ENCODE assay signal across 12 cellular contexts in genomic region chr12:46343122-46343852, GRCh38. TPM values are rescaled to one million over a fixed set of nuclear protein-coding genes. Genes with fewer than 3 reads are reported as not detected.
DNase-seq lines count a peak whose midpoint lies in the region; ATAC-seq and TF ChIP-seq lines count a peak whose summit lies in the region.
"Had no signal": no experiment of that assay in that cellular context is flagged by ENCODE, and none has a peak within 500 bp of the region (broad histone marks: within the 10 kb centered on the region; RNA-seq: fewer than 3 reads in every experiment).

No MANE protein-coding gene starts in this region.

- TF ChIP-seq POLR2A in Peyer's patch (IDR thresholded peaks at IDR 0.05): no peak

- H3K4me1 Mint-ChIP-seq in T-helper 17 cell: peaks cover 5% of the 10 kb centered on the region

- DNase-seq in T-helper 17 cell (no peak), left lobe of liver (ENCODE audit: low spot score) (no peak), thoracic aorta (ENCODE audit: low spot score) (no peak), Peyer's patch (no peak), dorsolateral prefrontal cortex (no peak)
- DNase-seq: NCI-H187; stimulated activated CD4-positive, alpha-beta T cell treated with anti-CD3 and anti-CD28 coated beads, Interleukin-1b, Interleukin-23, amount 100 ng/mL, for 48 hours; stimulated activated naive CD4-positive, alpha-beta T cell treated with Interleukin-2 at 50 U/mL for 16 hours had no signal

- H3K9me3 ChIP-seq in T-helper 17 cell (ENCODE audit: control insufficient read depth, low read length, poor library complexity, severe bottlenecking): no peaks in the 10 kb centered on the region
- no peaks in the 10 kb centered on the region for H3K9me3 ChIP-seq in thoracic aorta
- no peaks in the 10 kb centered on the region for H3K9me3 ChIP-seq in Peyer's patch

- intact Hi-C loops in dorsolateral prefrontal cortex (cut with DNase I): loop anchor here (10.0 kb wide), 2 partner anchors 322 to 592 kb away; no protein-coding TSS in a partner anchor

- TF ChIP-seq CTCF in thoracic aorta (IDR thresholded peaks at IDR 0.05) (no peak), Peyer's patch (IDR thresholded peaks at IDR 0.05) (no peak), dorsolateral prefrontal cortex (IDR thresholded peaks at IDR 0.05 in 54 of 56, conservative IDR thresholded peaks at IDR 0.05 in 2 of 56; ENCODE audit: low read depth in 1 of 56, partially characterized antibody in 56 of 56) (no peak)

- H3K36me3 ChIP-seq in thoracic aorta (no peaks in the 10 kb centered on the region), Peyer's patch (no peaks in the 10 kb centered on the region)

- no peak overlapping the region for H3K4me3 Mint-ChIP-seq in T-helper 17 cell
- H3K4me3 Mint-ChIP-seq: natural killer cell treated with Interleukin-12 subunit alpha and Interleukin-12 subunit beta and Interleukin-15 and Interleukin-18, amount 100 ng/mL, for 72 hours; type B pancreatic cell had no signal

- ATAC-seq in HG03378 (IDR thresholded peaks at IDR 0.05; ENCODE audit: unreplicated experiment) (peak; percentile 11), T-helper 17 cell (no peak), left lobe of liver (peak; percentile 34), thoracic aorta (ENCODE audit: insufficient number of reproducible peaks, low FRiP score, low read depth) (no peak), HG02678 (IDR thresholded peaks at IDR 0.05; ENCODE audit: unreplicated experiment) (no peak)

- peaks cover 0 to 12% of the 10 kb centered on the region in 2 donors for H3K4me1 ChIP-seq in thoracic aorta (ENCODE audit: control insufficient read depth in 1 of 2, low read depth in 2 of 2)
- H3K4me1 ChIP-seq in Peyer's patch: no peaks in the 10 kb centered on the region

- peak overlapping the region; percentile 16 for H3K27ac Mint-ChIP-seq in T-helper 17 cell
- H3K27ac Mint-ChIP-seq: type B pancreatic cell had no signal

- H3K27me3 ChIP-seq in thoracic aorta (replicated peaks; ENCODE audit: insufficient read depth): no peaks in the 10 kb centered on the region
- no peaks in the 10 kb centered on the region for H3K27me3 ChIP-seq in Peyer's patch
- H3K27me3 ChIP-seq in dorsolateral prefrontal cortex: no peaks in the 10 kb centered on the region

- H3K27ac ChIP-seq in thoracic aorta: peak overlapping the region; percentile 18 to 32
- H3K27ac ChIP-seq in Peyer's patch: no peak overlapping the region
- no peak overlapping the region for H3K27ac ChIP-seq in dorsolateral prefrontal cortex

- H3K36me3 Mint-ChIP-seq in T-helper 17 cell (ENCODE audit: low read depth): peaks cover 8% of the 10 kb centered on the region
- H3K36me3 Mint-ChIP-seq: natural killer cell treated with Interleukin-12 subunit alpha and Interleukin-12 subunit beta and Interleukin-15 and Interleukin-18, amount 100 ng/mL, for 72 hours; type B pancreatic cell had no signal

- no peak overlapping the region for H3K4me3 ChIP-seq in thoracic aorta
- no peak overlapping the region for H3K4me3 ChIP-seq in Peyer's patch
- no peak overlapping the region for H3K4me3 ChIP-seq in dorsolateral prefrontal cortex

- H3K27me3 Mint-ChIP-seq in T-helper 17 cell: peaks cover 31% of the 10 kb centered on the region
- H3K27me3 Mint-ChIP-seq: type B pancreatic cell had no signal

RNA-seq across cellular contexts. Expression of gene SLC38A2, which starts 29.3 kb away (rescaled TPM):
- total RNA-seq in T-helper 17 cell (100 to 1,000 TPM; 124 to 173 TPM), left lobe of liver (82.2 TPM), thoracic aorta (100 to 1,000 TPM; 334 to 384 TPM), Peyer's patch (100 to 1,000 TPM in 3 of 4 donors, 10 to 100 TPM in 1; 93.1 to 173 (median 134) TPM), dorsolateral prefrontal cortex (100 to 1,000 TPM in 118 of 120 experiments, 10 to 100 TPM in 2; 80.8 to 431 (median 175) TPM)

Comparison
In these comparisons a context has a peak if more than half of its experiments do, and no peak if none do; other contexts are left out.
1. ATAC-seq: peak in HG03378 (single experiment) and left lobe of liver (single experiment); none in T-helper 17 cell (single experiment), thoracic aorta (single experiment) and HG02678 (single experiment).
2. H3K27ac ChIP-seq: peak in thoracic aorta (2 of 2); none in Peyer's patch (0 of 4) and dorsolateral prefrontal cortex (0 of 59).